14 cellular contexts compared by ENCODE assay signal in genomic region chr2:16656087-16656486, GRCh38. TPM values are rescaled to one million over a fixed set of nuclear protein-coding genes. Genes with fewer than 3 reads are reported as not detected.
DNase-seq lines count a peak whose midpoint lies in the region; ATAC-seq and TF ChIP-seq lines count a peak whose summit lies in the region.
"Had no signal": no experiment of that assay in that cellular context is flagged by ENCODE, and none has a peak within 500 bp of the region (broad histone marks: within the 10 kb centered on the region; RNA-seq: fewer than 3 reads in every experiment).

No MANE protein-coding gene starts in this region.

- intact Hi-C loops in testis (cut with DNase I; ENCODE audit: low total_unique reads): no loop called here

- H3K27me3 ChIP-seq in Karpas-422 (ENCODE audit: low read length) (no peaks in the 10 kb centered on the region), mucosa of rectum (ENCODE audit: control insufficient read depth in 2 of 2, insufficient read depth in 2 of 2, low read length in 2 of 2) (no peaks in the 10 kb centered on the region), testis (no peaks in the 10 kb centered on the region), suprapubic skin (no peaks in the 10 kb centered on the region)

- H3K4me3 ChIP-seq in Karpas-422 (ENCODE audit: low read length) (no peak overlapping the region), mucosa of rectum (ENCODE audit: low read length in 2 of 2) (no peak overlapping the region), testis (no peak overlapping the region), suprapubic skin (no peak overlapping the region)

- no peak for TF ChIP-seq EP300 in suprapubic skin (IDR thresholded peaks at IDR 0.05)

- H3K9me2 ChIP-seq in Karpas-422 (replicated peaks; ENCODE audit: insufficient read depth, low read length): no peaks in the 10 kb centered on the region
- H3K9me2 ChIP-seq: SK-N-SH had no signal

- H3K36me3 ChIP-seq in Karpas-422 (ENCODE audit: insufficient read depth, low read length) (no peaks in the 10 kb centered on the region), mucosa of rectum (ENCODE audit: control insufficient read depth in 2 of 2, insufficient read depth in 2 of 2, low read length in 2 of 2) (no peaks in the 10 kb centered on the region), testis (ENCODE audit: low read depth, missing control alignments) (no peaks in the 10 kb centered on the region), suprapubic skin (no peaks in the 10 kb centered on the region)
- H3K36me3 ChIP-seq: WERI-Rb-1 had no signal

- no peaks in the 10 kb centered on the region for H3K27me3 Mint-ChIP-seq in brain

- H3K9ac ChIP-seq in Karpas-422 (ENCODE audit: low read length) (no peak overlapping the region), mucosa of rectum (ENCODE audit: low read depth in 1 of 2, low read length in 2 of 2) (no peak overlapping the region)
- H3K9ac ChIP-seq: SK-N-SH had no signal

- no peak overlapping the region for H2AFZ ChIP-seq in Karpas-422 (ENCODE audit: low read length)

- no peak for DNase-seq in Karpas-422
- DNase-seq in substantia nigra (lab: John Stamatoyannopoulos, UW): no peak
- DNase-seq in testis: no peak
- no peak for DNase-seq in suprapubic skin (ENCODE audit: low spot score in 2 of 2)
- DNase-seq: activated naive CD8-positive, alpha-beta T cell treated with anti-CD3 and anti-CD28 coated beads, Interleukin-2, amount 10 ng/mL, durations not matched to agents 7 days and 5 days; CD4-positive, alpha-beta memory T cell; GF-D8; KG1; SK-N-SH; stimulated activated CD4-positive, alpha-beta T cell treated with anti-CD3 and anti-CD28 coated beads, Interleukin-1b, Interleukin-23, amount 100 ng/mL, for 48 hours; WERI-Rb-1 had no signal

- H3K4me1 Mint-ChIP-seq in brain: peaks cover 93% of the 10 kb centered on the region
- H3K4me1 Mint-ChIP-seq: activated naive CD8-positive, alpha-beta T cell treated with anti-CD3 and anti-CD28 coated beads, Interleukin-2, amount 10 ng/mL, durations not matched to agents 7 days and 5 days; CD4-positive, alpha-beta memory T cell had no signal

- H3K79me2 ChIP-seq in Karpas-422 (ENCODE audit: low read length): no peaks in the 10 kb centered on the region

- H3K36me3 Mint-ChIP-seq in brain: no peaks in the 10 kb centered on the region
- H3K36me3 Mint-ChIP-seq: activated naive CD8-positive, alpha-beta T cell treated with anti-CD3 and anti-CD28 coated beads, Interleukin-2, amount 10 ng/mL, durations not matched to agents 7 days and 5 days; CD4-positive, alpha-beta memory T cell had no signal

- peak overlapping the region; percentile 66 to 87 (median 70) for H3K27ac Mint-ChIP-seq in brain
- H3K27ac Mint-ChIP-seq: activated naive CD8-positive, alpha-beta T cell treated with anti-CD3 and anti-CD28 coated beads, Interleukin-2, amount 10 ng/mL, durations not matched to agents 7 days and 5 days; CD4-positive, alpha-beta memory T cell had no signal

- H3K9me3 Mint-ChIP-seq in brain: no peaks in the 10 kb centered on the region
- H3K9me3 Mint-ChIP-seq: activated naive CD8-positive, alpha-beta T cell treated with anti-CD3 and anti-CD28 coated beads, Interleukin-2, amount 10 ng/mL, durations not matched to agents 7 days and 5 days; CD4-positive, alpha-beta memory T cell had no signal

- TF ChIP-seq POLR2A in testis (IDR thresholded peaks at IDR 0.05) (no peak), suprapubic skin (IDR thresholded peaks at IDR 0.05) (no peak)

- no peak for ATAC-seq in HG03565 (IDR thresholded peaks at IDR 0.05; ENCODE audit: unreplicated experiment)

- H3K9me3 ChIP-seq in Karpas-422 (ENCODE audit: low read length) (no peaks in the 10 kb centered on the region), mucosa of rectum (ENCODE audit: control insufficient read depth in 2 of 2, low read length in 2 of 2) (no peaks in the 10 kb centered on the region), testis (no peaks in the 10 kb centered on the region), suprapubic skin (no peaks in the 10 kb centered on the region)
- H3K9me3 ChIP-seq: SK-N-SH had no signal

- no peak for TF ChIP-seq CTCF in brain (conservative IDR thresholded peaks at IDR 0.05)
- no peak for TF ChIP-seq CTCF in testis (IDR thresholded peaks at IDR 0.05)
- TF ChIP-seq CTCF in suprapubic skin (IDR thresholded peaks at IDR 0.05): no peak

- H4K20me1 ChIP-seq in Karpas-422 (ENCODE audit: insufficient read depth, low read depth, low read length): no peaks in the 10 kb centered on the region

- no peak overlapping the region for H3K27ac ChIP-seq in Karpas-422 (ENCODE audit: low read length)
- peak overlapping the region; percentile 51 to 75 for H3K27ac ChIP-seq in mucosa of rectum (ENCODE audit: low read depth in 2 of 2, low read length in 2 of 2)
- peak overlapping the region; percentile 2 for H3K27ac ChIP-seq in substantia nigra (ENCODE audit: low read depth, low read length, poor library complexity, severe bottlenecking)
- no peak overlapping the region for H3K27ac ChIP-seq in testis
- H3K27ac ChIP-seq in suprapubic skin: no peak overlapping the region
- H3K27ac ChIP-seq: WERI-Rb-1 had no signal

- WGBS in testis, 2 donors: 89 to 96% methylated on average over 2 of the region's 2 CpGs
- 87% methylated on average over 2 of the region's 2 CpGs for WGBS in suprapubic skin

- H3K4me1 ChIP-seq in Karpas-422 (ENCODE audit: low read length) (peaks cover 48% of the 10 kb centered on the region), mucosa of rectum (ENCODE audit: control insufficient read depth in 2 of 2, insufficient read depth in 2 of 2, low read length in 2 of 2) (peaks cover 17 to 21% of the 10 kb centered on the region in 2 donors), testis (peaks cover 3% of the 10 kb centered on the region), suprapubic skin (peaks cover 35% of the 10 kb centered on the region)

- H3K4me3 Mint-ChIP-seq in brain: peak overlapping the region in 4 of 5 experiments; percentile 2 to 39 (median 8)
- H3K4me3 Mint-ChIP-seq: activated naive CD8-positive, alpha-beta T cell treated with anti-CD3 and anti-CD28 coated beads, Interleukin-2, amount 10 ng/mL, durations not matched to agents 7 days and 5 days; CD4-positive, alpha-beta memory T cell had no signal

- H3K4me2 ChIP-seq in Karpas-422 (ENCODE audit: low read depth, low read length, poor library complexity, severe bottlenecking): peak overlapping the region; percentile 40
- H3K4me2 ChIP-seq: SK-N-SH had no signal

RNA-seq across cellular contexts. Expression of gene CYRIA, which starts 9.5 kb away (rescaled TPM):
- total RNA-seq in Karpas-422 (2014; rRNA removed; shearing (Covaris generic); ENCODE audit: low replicate concordance): 2.3 and 4.2 TPM in 2 replicates
- polyA plus RNA-seq in brain (ENCODE audit: insufficient read depth, low read depth, low replicate concordance) (5.7 TPM), testis (ENCODE audit: insufficient read depth, low read depth, low replicate concordance) (4.8 TPM)
- total RNA-seq in testis (1 to 10 TPM; 2.6 to 4.1 TPM), suprapubic skin (1 to 10 TPM; 1.8 to 4.0 (median 3.7) TPM)

Comparison
In these comparisons a context has a peak if more than half of its experiments do, and no peak if none do; other contexts are left out.
1. H3K27ac ChIP-seq: peak in mucosa of rectum (2 of 2) and substantia nigra (single experiment); none in Karpas-422 (single experiment), testis (0 of 2) and suprapubic skin (single experiment).